ENCODE assay signal across 8 cellular contexts in the genomic region with DNA sequence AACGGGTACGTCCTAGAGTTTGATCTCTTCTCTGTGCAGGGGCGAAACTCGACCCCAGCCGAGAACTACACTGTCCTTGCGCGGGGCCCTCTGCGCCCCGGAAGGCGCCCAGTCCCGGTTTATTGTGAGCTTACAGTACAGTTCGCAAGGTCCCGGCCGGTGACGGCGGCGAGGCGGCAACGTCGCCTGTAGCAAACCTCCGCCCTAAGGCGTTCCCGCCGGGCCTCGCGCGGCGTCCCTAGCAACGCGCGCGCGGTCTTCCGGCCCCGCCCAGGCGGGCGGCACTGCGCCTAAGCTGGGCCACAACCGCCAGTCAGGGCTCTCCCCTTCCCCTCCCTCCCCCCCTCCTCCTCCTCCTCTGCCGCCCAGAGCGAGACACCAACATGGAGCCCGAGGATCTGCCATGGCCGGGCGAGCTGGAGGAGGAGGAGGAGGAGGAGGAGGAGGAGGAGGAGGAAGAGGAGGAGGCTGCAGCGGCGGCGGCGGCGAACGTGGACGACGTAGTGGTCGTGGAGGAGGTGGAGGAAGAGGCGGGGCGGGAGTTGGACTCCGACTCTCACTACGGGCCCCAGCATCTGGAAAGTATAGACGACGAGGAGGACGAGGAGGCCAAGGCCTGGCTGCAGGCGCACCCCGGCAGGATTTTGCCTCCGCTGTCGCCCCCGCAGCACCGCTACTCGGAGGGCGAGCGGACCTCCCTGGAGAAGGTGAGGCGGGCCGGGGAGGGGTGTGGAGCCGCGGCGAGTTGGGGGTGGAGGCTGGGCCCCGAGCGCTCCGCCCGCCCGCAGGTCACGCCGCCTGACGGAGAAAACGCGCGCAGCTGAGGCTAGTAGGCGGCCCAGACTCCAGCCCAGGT. TPM values are rescaled to one million over a fixed set of nuclear protein-coding genes. Genes with fewer than 3 reads are reported as not detected.
DNase-seq lines count a peak whose midpoint lies in the region; ATAC-seq and TF ChIP-seq lines count a peak whose summit lies in the region.

ALMS1 (plus strand) TSS at position 351 of the 856 bp plus-strand sequence; CDS start at position 384, 33 bp downstream.

- peak within 1 kb of the TSS; percentile 95 for H3K4me3 Mint-ChIP-seq in glutamatergic neuron (ENCODE audit: unreplicated experiment)

- H3K27ac ChIP-seq in osteoblast (ENCODE audit: low read depth, low read length), result peak within 1 kb of the TSS; percentile 71
- H3K27ac ChIP-seq in testis, result peak within 1 kb of the TSS; percentile 94 to 96

- peaks cover 31% of the 10 kb centered on the region for H3K79me2 ChIP-seq in osteoblast (ENCODE audit: insufficient read depth, low read length)

- H3K27me3 ChIP-seq in osteoblast (ENCODE audit: insufficient read depth, low read length), result peaks cover 7% of the 10 kb centered on the region
- no peaks in the 10 kb centered on the region for H3K27me3 ChIP-seq in testis

- intact Hi-C loops in testis (cut with DNase I; ENCODE audit: low total_unique reads), result no loop called here

- peak within 1 kb of the TSS; percentile 82 for H3K4me3 ChIP-seq in GM12865 (ENCODE audit: low read depth, low read length)
- H3K4me3 ChIP-seq in osteoblast (ENCODE audit: insufficient read depth, low read length), result peak within 1 kb of the TSS; percentile 91
- H3K4me3 ChIP-seq in testis, result peak within 1 kb of the TSS; percentile 78 to 93

- H3K27me3 Mint-ChIP-seq in glutamatergic neuron (ENCODE audit: unreplicated experiment), result peaks cover 3% of the 10 kb centered on the region

- peaks cover 0 to 13% of the 10 kb centered on the region in 2 donors for H3K36me3 Mint-ChIP-seq in activated naive CD4-positive, alpha-beta T cell treated with anti-CD3 and anti-CD28 coated beads, Interleukin-2, amount 50 U/mL, for 72 hours
- H3K36me3 Mint-ChIP-seq in glutamatergic neuron (ENCODE audit: unreplicated experiment), result no peaks in the 10 kb centered on the region

- H3K9me3 ChIP-seq in osteoblast (ENCODE audit: low read depth, low read length), result no peaks in the 10 kb centered on the region
- H3K9me3 ChIP-seq in testis, result no peaks in the 10 kb centered on the region

- 0% methylated on average over 17 to 86 of the region's 86 CpGs for WGBS in testis, 2 donors

- H3K27ac Mint-ChIP-seq in activated naive CD4-positive, alpha-beta T cell treated with anti-CD3 and anti-CD28 coated beads, Interleukin-2, amount 50 U/mL, for 72 hours, result peak within 1 kb of the TSS; percentile 89 to 91
- H3K27ac Mint-ChIP-seq in glutamatergic neuron (ENCODE audit: unreplicated experiment), result peak within 1 kb of the TSS; percentile 97

- peaks cover 11% of the 10 kb centered on the region for H3K4me1 Mint-ChIP-seq in glutamatergic neuron (ENCODE audit: low read depth, unreplicated experiment)

- H3K9me3 Mint-ChIP-seq in activated naive CD4-positive, alpha-beta T cell treated with anti-CD3 and anti-CD28 coated beads, Interleukin-2, amount 50 U/mL, for 72 hours, result no peaks in the 10 kb centered on the region
- H3K9me3 Mint-ChIP-seq in glutamatergic neuron (ENCODE audit: unreplicated experiment), result peaks cover 2% of the 10 kb centered on the region

- DNase-seq in GM12865 (ENCODE audit: low read depth) (peak; percentile 95), NCI-H1105 (lab: John Stamatoyannopoulos, UW) (peak; percentile 89), SKM-1 (lab: John Stamatoyannopoulos, UW; ENCODE audit: unreplicated experiment) (peak; percentile 87), glutamatergic neuron (peak; percentile 89), osteoblast (ENCODE audit: insufficient read length, low spot score, missing footprints) (peak; percentile 96), testis (peak; percentile 91)
- DNase-seq in activated naive CD4-positive, alpha-beta T cell treated with anti-CD3 and anti-CD28 coated beads, Interleukin-2, amount 50 U/mL, for 72 hours (ENCODE audit: low spot score in 2 of 2), result peak; percentile 85 to 92

- peaks cover 17% of the 10 kb centered on the region for H3K4me1 ChIP-seq in osteoblast (ENCODE audit: insufficient read depth, low read length)
- H3K4me1 ChIP-seq in testis, result peaks cover 11% of the 10 kb centered on the region

- H3K36me3 ChIP-seq in osteoblast (ENCODE audit: insufficient read depth, low read length), result no peaks in the 10 kb centered on the region
- no peaks in the 10 kb centered on the region for H3K36me3 ChIP-seq in testis (ENCODE audit: low read depth, missing control alignments)

- H2AFZ ChIP-seq in osteoblast (ENCODE audit: low read length), result peak within 1 kb of the TSS; percentile 97

- TF ChIP-seq POLR2A in testis (IDR thresholded peaks at IDR 0.05), result no peak

- ATAC-seq in HG02642 (IDR thresholded peaks at IDR 0.05; ENCODE audit: poor library complexity, unreplicated experiment), result peak; percentile 88
- peak; percentile 92 to 94 for ATAC-seq in activated naive CD4-positive, alpha-beta T cell treated with anti-CD3 and anti-CD28 coated beads, Interleukin-2, amount 50 U/mL, for 72 hours

- peak; percentile 10 for TF ChIP-seq CTCF in GM12865 (IDR thresholded peaks at IDR 0.05; ENCODE audit: insufficient read depth, low read depth, low read length, missing control alignments)
- no peak for TF ChIP-seq CTCF in glutamatergic neuron (IDR thresholded peaks at IDR 0.05; ENCODE audit: partially characterized antibody, unreplicated experiment)
- TF ChIP-seq CTCF in osteoblast (IDR thresholded peaks at IDR 0.05; ENCODE audit: extremely low read depth, low read depth, low read length), result no peak
- peak in 1 of 3 experiments; percentile 5 for TF ChIP-seq CTCF in testis (IDR thresholded peaks at IDR 0.05)

- H4K20me1 ChIP-seq in osteoblast (ENCODE audit: insufficient read depth, low read length), result peaks cover 9% of the 10 kb centered on the region

- H3K4me2 ChIP-seq in osteoblast (ENCODE audit: insufficient read depth, low read length), result peak within 1 kb of the TSS; percentile 97

RNA-seq across cellular contexts. Expression of gene ALMS1, which starts in this region (rescaled TPM):
- total RNA-seq in activated naive CD4-positive, alpha-beta T cell treated with anti-CD3 and anti-CD28 coated beads, Interleukin-2, amount 50 U/mL, for 72 hours, result 10 to 100 TPM; 21.5 to 25.4 TPM
- total RNA-seq in glutamatergic neuron (ENCODE audit: unreplicated experiment) (50.5 TPM), osteoblast (22.1 and 26.5 TPM in 2 replicates), testis (100 to 1,000 TPM; 128 to 201 TPM)
- polyA plus RNA-seq in testis (ENCODE audit: insufficient read depth, low read depth, low replicate concordance), result 73.5 TPM

Comparison
In these comparisons a context has a peak if more than half of its experiments do, and no peak if none do; other contexts are left out.
1. Peak in every context shown above with its lines: DNase-seq, ATAC-seq, H3K4me3 ChIP-seq and H3K27ac ChIP-seq.